In genomic region chr15:73940061-73940981, GRCh38 we compare ENCODE assay signal across 1 cellular context.
TF ChIP-seq lines count a peak whose summit lies in the region.

No MANE protein-coding gene starts in this region.

TF ChIP-seq in SK-N-SH, 30 proteins besides CTCF, POLR2A, EP300 and RAD21:
- TF ChIP-seq IRF3 (IDR thresholded peaks at IDR 0.05; ENCODE audit: low read depth, low read length) (no peak), PBX3 (IDR thresholded peaks at IDR 0.05) (peak; percentile 47; the same call in 1 of the 2 replicates), CHD2 (IDR thresholded peaks at IDR 0.05; ENCODE audit: low read length, partially characterized antibody) (peak; percentile 52), MAX (IDR thresholded peaks at IDR 0.05; ENCODE audit: low read depth) (no peak), FOXM1 (IDR thresholded peaks at IDR 0.05; ENCODE audit: low read depth) (no peak), GATA2 (CRISPR knock-in tag; IDR thresholded peaks at IDR 0.05) (peak; percentile 92), TEAD4 (IDR thresholded peaks at IDR 0.05; ENCODE audit: borderline replicate concordance, insufficient read depth) (no peak), TCF12 (IDR thresholded peaks at IDR 0.05) (0 out of 2 replicates have a peak, but pooled peaks have one; percentile 24), SIN3A (IDR thresholded peaks at IDR 0.05; ENCODE audit: borderline replicate concordance, low read depth, low read length) (no peak), USF1 (IDR thresholded peaks at IDR 0.05; ENCODE audit: borderline replicate concordance, low read depth) (no peak)
